ENCODE assay signal across 8 cellular contexts in the genomic region with DNA sequence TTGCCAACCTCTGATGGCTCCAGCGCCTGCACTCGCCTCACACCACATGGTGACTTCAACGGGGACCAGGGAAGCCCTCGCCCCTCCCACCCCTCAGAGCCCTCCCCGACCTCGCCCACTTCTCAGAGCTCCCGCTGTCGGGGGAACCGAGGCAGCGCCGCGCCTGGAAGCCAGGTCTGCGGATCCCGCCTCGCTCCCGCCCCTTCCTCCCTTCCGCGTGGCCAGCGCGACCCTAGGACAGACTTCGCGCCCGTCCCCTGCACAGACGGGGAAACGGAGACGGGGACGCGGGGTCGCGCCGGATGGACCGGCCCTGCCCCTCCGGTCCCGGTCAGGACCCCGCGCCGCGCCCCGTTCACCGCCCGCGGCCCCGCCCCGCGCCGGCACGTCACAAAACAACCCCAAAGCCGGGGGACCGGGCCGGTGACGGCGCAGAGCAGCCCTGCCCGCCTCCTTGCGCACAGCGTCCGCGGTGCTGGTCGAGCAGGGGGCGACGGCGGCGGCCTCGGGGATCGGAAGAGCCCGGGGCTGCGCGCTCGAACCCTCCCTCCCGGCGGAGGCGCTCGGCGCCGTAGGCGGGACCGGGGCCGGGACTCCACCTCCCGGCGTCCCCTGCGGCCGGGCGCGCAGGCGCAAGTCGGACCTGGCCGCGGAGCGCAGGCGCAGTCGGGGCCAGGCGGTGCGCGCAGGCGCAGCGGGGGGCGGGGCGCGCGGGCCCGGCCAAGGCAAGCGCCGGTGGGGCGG. TPM values are rescaled to one million over a fixed set of nuclear protein-coding genes. Genes with fewer than 3 reads are reported as not detected.
A peak's percentile ranks its signal among the peaks of the same experiment; 100 is the strongest.
DNase-seq lines count a peak whose midpoint lies in the region; ATAC-seq and TF ChIP-seq lines count a peak whose summit lies in the region.

No MANE protein-coding gene starts in this region.

- ATAC-seq in GM18909 (IDR thresholded peaks at IDR 0.05; ENCODE audit: poor library complexity, unreplicated experiment): peak; percentile 67
- peak; percentile 77 for ATAC-seq in HG03280 (IDR thresholded peaks at IDR 0.05; ENCODE audit: unreplicated experiment)

- H3K4me3 ChIP-seq in AG10803 (ENCODE audit: low read length): peak overlapping the region; percentile 88
- peak overlapping the region; percentile 75 for H3K4me3 ChIP-seq in lower leg skin (ENCODE audit: low read depth, poor library complexity, severe bottlenecking)

- TF ChIP-seq POLR2A in lower leg skin (IDR thresholded peaks at IDR 0.05): no peak

- 0 to 2% methylated on average over 11 to 18 of the region's 103 CpGs for WGBS in lower leg skin, 2 donors

- TF ChIP-seq CTCF in AG10803 (conservative IDR thresholded peaks at IDR 0.05; ENCODE audit: low read length): peak; percentile 10; the same call in 1 of the 2 replicates
- TF ChIP-seq CTCF in lower leg skin (IDR thresholded peaks at IDR 0.05): no peak

- intact Hi-C loops in lower leg skin (cut with DNase I; ENCODE audit: low total_unique reads): no loop called here

- DNase-seq in AG10803 (ENCODE audit: low read depth) (peak; percentile 71), NCI-H510A treated with DMSO at 0.1 percent for 48 hours (lab: John Stamatoyannopoulos, UW) (peak; percentile 37), dermis microvascular lymphatic vessel endothelial cell (ENCODE audit: low read depth in 2 of 2) (peak; percentile 63 to 78), lower leg skin (ENCODE audit: low spot score in 2 of 2) (peak in 1 of 2 donors; percentile 95)
- peak; percentile 79 to 85 for DNase-seq in activated CD4-positive, alpha-beta T cell treated with anti-CD3 and anti-CD28 coated beads, Interleukin-2, amount 50 U/mL, for 24 hours (ENCODE audit: low read depth in 1 of 2, low spot score in 1 of 2)
- DNase-seq in stimulated activated CD4-positive, alpha-beta T cell treated with anti-CD3 and anti-CD28 coated beads, Interleukin-4, amount 100 ng/mL, for 4 hours: peak; percentile 82 to 91

RNA-seq across cellular contexts. Expression of a gene that starts 0.4 kb away (rescaled TPM):
- total RNA-seq in dermis microvascular lymphatic vessel endothelial cell: 85.2 and 89.6 TPM in 2 replicates
- total RNA-seq in lower leg skin: 100 to 1,000 TPM; 129 to 214 (median 140) TPM

RNA-seq across cellular contexts. Expression of a gene that starts 12.7 kb away (rescaled TPM):
- not detected in 2 replicates for total RNA-seq in dermis microvascular lymphatic vessel endothelial cell
- 1 to 10 TPM in 2 of 4 donors, under 1 TPM in 1, not detected in 1; 0.29 to 1.5 (median 1.3) TPM for total RNA-seq in lower leg skin

RNA-seq across cellular contexts. Expression of a gene that starts 23.9 kb away (rescaled TPM):
- total RNA-seq in dermis microvascular lymphatic vessel endothelial cell (27.5 and 31.9 TPM in 2 replicates), lower leg skin (10 to 100 TPM; 23.4 to 73.8 (median 62.1) TPM)

RNA-seq across cellular contexts. Expression of a gene that starts 34.9 kb away (rescaled TPM):
- total RNA-seq in dermis microvascular lymphatic vessel endothelial cell (0.13 TPM in 1 of 2 replicates, not detected in the other), lower leg skin (under 1 TPM in 2 of 4 donors, not detected in 2; 0.34 to 0.57 TPM)

RNA-seq across cellular contexts. Expression of a gene that starts 41.2 kb away (rescaled TPM):
- total RNA-seq in dermis microvascular lymphatic vessel endothelial cell (205 and 268 TPM in 2 replicates), lower leg skin (100 to 1,000 TPM; 288 to 344 (median 307) TPM)
